ENCODE assay signal across 1 cellular context in the genomic region with DNA sequence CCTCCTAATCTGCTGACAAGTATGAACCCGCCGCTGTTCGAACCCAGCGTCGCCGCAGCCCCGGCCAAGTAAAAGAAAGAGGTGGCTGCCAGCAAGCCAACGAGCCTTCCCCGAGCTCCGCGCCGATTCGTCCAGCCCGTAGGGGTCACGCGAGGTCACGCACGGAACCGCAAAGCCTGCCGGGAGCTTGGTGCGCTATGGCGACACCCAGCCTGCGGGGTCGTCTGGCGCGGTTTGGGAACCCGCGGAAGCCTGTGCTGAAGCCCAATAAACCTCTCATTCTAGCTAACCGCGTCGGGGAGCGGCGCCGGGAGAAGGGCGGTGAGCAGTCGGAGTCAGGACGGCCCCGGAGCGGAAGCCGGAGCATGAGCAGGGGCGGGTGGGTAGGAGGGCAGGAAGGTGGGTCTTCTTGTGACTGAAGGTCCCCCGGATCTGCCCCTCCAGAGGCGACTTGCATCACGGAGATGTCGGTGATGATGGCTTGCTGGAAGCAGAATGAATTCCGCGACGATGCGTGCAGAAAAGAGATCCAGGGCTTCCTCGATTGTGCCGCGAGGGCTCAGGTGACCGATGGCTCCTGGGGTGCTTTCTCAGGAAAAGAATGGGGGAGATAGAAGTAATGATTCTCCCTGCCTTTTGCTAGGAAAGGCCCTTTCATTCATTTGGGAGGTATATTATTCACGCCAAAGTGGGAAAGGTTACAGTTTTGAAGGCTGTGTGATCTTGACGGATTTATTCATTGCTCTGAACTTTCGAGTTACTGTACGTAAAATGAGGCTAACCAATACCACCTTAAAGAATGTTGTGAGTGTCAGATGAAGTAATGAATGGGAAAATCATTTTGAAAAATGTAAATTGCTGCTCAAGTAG.
TF ChIP-seq lines count a peak whose summit lies in the region.

A gene (plus strand): TSS at position 170 of the 870 bp plus-strand sequence. CDS start 28 bp downstream, at position 198.

TF ChIP-seq in K562, 482 proteins besides CTCF, POLR2A, EP300 and RAD21 (continued from another document and continues in another):
- TF ChIP-seq, protein P1, sequence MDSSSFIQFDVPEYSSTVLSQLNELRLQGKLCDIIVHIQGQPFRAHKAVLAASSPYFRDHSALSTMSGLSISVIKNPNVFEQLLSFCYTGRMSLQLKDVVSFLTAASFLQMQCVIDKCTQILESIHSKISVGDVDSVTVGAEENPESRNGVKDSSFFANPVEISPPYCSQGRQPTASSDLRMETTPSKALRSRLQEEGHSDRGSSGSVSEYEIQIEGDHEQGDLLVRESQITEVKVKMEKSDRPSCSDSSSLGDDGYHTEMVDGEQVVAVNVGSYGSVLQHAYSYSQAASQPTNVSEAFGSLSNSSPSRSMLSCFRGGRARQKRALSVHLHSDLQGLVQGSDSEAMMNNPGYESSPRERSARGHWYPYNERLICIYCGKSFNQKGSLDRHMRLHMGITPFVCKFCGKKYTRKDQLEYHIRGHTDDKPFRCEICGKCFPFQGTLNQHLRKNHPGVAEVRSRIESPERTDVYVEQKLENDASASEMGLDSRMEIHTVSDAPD (CRISPR knock-in tag; IDR thresholded peaks at IDR 0.05): no peak
- TF ChIP-seq GABPA (tag; conservative IDR thresholded peaks at IDR 0.05; ENCODE audit: low read depth) (0 out of 2 replicates have a peak, but pooled peaks have one; percentile 54), MTF1 (CRISPR knock-in tag; IDR thresholded peaks at IDR 0.05; ENCODE audit: borderline replicate concordance) (no peak), CHD1 (IDR thresholded peaks at IDR 0.05; ENCODE audit: low read length) (no peak), ZNF644 (tag; IDR thresholded peaks at IDR 0.05; ENCODE audit: low read depth) (no peak), EWSR1 (IDR thresholded peaks at IDR 0.05; ENCODE audit: borderline replicate concordance, low read depth, partially characterized antibody) (no peak), TCF7 (IDR thresholded peaks at IDR 0.05; ENCODE audit: borderline replicate concordance) (0 out of 2 replicates have a peak, but pooled peaks have one; percentile 60), NFE2L1 (tag; IDR thresholded peaks at IDR 0.05; ENCODE audit: borderline replicate concordance, low read depth) (no peak), SRSF3 (IDR thresholded peaks at IDR 0.05; ENCODE audit: insufficient read depth, low read length) (no peak), ARHGAP35 (IDR thresholded peaks at IDR 0.05; ENCODE audit: partially characterized antibody) (no peak), ETV6 (IDR thresholded peaks at IDR 0.05; ENCODE audit: borderline replicate concordance in 1 of 2, low read depth in 2 of 2, low read length in 1 of 2) (no peak; a peak in 1 of 4 replicates), ETV6 (CRISPR knock-in tag; IDR thresholded peaks at IDR 0.05; ENCODE audit: borderline replicate concordance) (no peak; the same call in 1 of the 2 replicates), RBM34 (IDR thresholded peaks at IDR 0.05; ENCODE audit: borderline replicate concordance, insufficient read depth, low read length) (no peak), ZNF444 (CRISPR knock-in tag; IDR thresholded peaks at IDR 0.05) (no peak), CBX1 (IDR thresholded peaks at IDR 0.05; ENCODE audit: low read depth) (peak; percentile 86; the same call in 1 of the 2 replicates), NR4A1 (CRISPR knock-in tag; IDR thresholded peaks at IDR 0.05) (no peak; the same call in 1 of the 2 replicates), NR4A1 (tag; IDR thresholded peaks at IDR 0.05) (no peak), CSDE1 (IDR thresholded peaks at IDR 0.05) (no peak; a peak in 1 of 4 replicates), ZC3H11A (IDR thresholded peaks at IDR 0.05; ENCODE audit: low read depth, low read length) (no peak), ZNF79 (CRISPR knock-in tag; IDR thresholded peaks at IDR 0.05; ENCODE audit: low read depth) (no peak), NEUROD1 (IDR thresholded peaks at IDR 0.05; ENCODE audit: borderline replicate concordance, low read depth, low read length, partially characterized antibody) (peak; percentile 21)
- TF ChIP-seq, protein P2, sequence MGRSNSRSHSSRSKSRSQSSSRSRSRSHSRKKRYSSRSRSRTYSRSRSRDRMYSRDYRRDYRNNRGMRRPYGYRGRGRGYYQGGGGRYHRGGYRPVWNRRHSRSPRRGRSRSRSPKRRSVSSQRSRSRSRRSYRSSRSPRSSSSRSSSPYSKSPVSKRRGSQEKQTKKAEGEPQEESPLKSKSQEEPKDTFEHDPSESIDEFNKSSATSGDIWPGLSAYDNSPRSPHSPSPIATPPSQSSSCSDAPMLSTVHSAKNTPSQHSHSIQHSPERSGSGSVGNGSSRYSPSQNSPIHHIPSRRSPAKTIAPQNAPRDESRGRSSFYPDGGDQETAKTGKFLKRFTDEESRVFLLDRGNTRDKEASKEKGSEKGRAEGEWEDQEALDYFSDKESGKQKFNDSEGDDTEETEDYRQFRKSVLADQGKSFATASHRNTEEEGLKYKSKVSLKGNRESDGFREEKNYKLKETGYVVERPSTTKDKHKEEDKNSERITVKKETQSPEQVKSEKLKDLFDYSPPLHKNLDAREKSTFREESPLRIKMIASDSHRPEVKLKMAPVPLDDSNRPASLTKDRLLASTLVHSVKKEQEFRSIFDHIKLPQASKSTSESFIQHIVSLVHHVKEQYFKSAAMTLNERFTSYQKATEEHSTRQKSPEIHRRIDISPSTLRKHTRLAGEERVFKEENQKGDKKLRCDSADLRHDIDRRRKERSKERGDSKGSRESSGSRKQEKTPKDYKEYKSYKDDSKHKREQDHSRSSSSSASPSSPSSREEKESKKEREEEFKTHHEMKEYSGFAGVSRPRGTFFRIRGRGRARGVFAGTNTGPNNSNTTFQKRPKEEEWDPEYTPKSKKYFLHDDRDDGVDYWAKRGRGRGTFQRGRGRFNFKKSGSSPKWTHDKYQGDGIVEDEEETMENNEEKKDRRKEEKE (IDR thresholded peaks at IDR 0.05; ENCODE audit: borderline replicate concordance in 1 of 2, control insufficient read depth in 1 of 2, low read depth in 2 of 2, low read length in 1 of 2): 0 out of 4 replicates have a peak, but pooled peaks of 1 of the 2 experiments have one; percentile 50
- TF ChIP-seq, protein P3, sequence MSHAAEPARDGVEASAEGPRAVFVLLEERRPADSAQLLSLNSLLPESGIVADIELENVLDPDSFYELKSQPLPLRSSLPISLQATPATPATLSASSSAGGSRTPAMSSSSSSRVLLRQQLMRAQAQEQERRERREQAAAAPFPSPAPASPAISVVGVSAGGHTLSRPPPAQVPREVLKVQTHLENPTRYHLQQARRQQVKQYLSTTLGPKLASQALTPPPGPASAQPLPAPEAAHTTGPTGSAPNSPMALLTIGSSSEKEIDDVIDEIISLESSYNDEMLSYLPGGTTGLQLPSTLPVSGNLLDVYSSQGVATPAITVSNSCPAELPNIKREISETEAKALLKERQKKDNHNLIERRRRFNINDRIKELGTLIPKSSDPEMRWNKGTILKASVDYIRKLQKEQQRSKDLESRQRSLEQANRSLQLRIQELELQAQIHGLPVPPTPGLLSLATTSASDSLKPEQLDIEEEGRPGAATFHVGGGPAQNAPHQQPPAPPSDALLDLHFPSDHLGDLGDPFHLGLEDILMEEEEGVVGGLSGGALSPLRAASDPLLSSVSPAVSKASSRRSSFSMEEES (CRISPR knock-in tag; IDR thresholded peaks at IDR 0.05): no peak
- TF ChIP-seq, protein P4, sequence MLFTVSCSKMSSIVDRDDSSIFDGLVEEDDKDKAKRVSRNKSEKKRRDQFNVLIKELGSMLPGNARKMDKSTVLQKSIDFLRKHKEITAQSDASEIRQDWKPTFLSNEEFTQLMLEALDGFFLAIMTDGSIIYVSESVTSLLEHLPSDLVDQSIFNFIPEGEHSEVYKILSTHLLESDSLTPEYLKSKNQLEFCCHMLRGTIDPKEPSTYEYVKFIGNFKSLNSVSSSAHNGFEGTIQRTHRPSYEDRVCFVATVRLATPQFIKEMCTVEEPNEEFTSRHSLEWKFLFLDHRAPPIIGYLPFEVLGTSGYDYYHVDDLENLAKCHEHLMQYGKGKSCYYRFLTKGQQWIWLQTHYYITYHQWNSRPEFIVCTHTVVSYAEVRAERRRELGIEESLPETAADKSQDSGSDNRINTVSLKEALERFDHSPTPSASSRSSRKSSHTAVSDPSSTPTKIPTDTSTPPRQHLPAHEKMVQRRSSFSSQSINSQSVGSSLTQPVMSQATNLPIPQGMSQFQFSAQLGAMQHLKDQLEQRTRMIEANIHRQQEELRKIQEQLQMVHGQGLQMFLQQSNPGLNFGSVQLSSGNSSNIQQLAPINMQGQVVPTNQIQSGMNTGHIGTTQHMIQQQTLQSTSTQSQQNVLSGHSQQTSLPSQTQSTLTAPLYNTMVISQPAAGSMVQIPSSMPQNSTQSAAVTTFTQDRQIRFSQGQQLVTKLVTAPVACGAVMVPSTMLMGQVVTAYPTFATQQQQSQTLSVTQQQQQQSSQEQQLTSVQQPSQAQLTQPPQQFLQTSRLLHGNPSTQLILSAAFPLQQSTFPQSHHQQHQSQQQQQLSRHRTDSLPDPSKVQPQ (CRISPR knock-in tag; IDR thresholded peaks at IDR 0.05; ENCODE audit: borderline replicate concordance): no peak
- TF ChIP-seq, protein P5, sequence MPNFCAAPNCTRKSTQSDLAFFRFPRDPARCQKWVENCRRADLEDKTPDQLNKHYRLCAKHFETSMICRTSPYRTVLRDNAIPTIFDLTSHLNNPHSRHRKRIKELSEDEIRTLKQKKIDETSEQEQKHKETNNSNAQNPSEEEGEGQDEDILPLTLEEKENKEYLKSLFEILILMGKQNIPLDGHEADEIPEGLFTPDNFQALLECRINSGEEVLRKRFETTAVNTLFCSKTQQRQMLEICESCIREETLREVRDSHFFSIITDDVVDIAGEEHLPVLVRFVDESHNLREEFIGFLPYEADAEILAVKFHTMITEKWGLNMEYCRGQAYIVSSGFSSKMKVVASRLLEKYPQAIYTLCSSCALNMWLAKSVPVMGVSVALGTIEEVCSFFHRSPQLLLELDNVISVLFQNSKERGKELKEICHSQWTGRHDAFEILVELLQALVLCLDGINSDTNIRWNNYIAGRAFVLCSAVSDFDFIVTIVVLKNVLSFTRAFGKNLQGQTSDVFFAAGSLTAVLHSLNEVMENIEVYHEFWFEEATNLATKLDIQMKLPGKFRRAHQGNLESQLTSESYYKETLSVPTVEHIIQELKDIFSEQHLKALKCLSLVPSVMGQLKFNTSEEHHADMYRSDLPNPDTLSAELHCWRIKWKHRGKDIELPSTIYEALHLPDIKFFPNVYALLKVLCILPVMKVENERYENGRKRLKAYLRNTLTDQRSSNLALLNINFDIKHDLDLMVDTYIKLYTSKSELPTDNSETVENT (CRISPR knock-in tag; IDR thresholded peaks at IDR 0.05): peak; percentile 78; the same call in 1 of the 2 replicates
- TF ChIP-seq, protein P6, sequence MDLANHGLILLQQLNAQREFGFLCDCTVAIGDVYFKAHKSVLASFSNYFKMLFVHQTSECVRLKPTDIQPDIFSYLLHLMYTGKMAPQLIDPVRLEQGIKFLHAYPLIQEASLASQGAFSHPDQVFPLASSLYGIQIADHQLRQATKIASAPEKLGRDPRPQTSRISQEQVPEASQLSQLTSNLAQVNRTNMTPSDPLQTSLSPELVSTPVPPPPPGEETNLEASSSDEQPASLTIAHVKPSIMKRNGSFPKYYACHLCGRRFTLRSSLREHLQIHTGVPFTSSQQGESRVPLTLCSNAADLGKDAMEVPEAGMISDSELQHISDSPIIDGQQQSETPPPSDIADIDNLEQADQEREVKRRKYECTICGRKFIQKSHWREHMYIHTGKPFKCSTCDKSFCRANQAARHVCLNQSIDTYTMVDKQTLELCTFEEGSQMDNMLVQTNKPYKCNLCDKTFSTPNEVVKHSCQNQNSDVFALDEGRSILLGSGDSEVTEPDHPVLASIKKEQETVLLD (IDR thresholded peaks at IDR 0.05): peak; percentile 82; the same call in 1 of the 2 replicates
- TF ChIP-seq, protein P7, sequence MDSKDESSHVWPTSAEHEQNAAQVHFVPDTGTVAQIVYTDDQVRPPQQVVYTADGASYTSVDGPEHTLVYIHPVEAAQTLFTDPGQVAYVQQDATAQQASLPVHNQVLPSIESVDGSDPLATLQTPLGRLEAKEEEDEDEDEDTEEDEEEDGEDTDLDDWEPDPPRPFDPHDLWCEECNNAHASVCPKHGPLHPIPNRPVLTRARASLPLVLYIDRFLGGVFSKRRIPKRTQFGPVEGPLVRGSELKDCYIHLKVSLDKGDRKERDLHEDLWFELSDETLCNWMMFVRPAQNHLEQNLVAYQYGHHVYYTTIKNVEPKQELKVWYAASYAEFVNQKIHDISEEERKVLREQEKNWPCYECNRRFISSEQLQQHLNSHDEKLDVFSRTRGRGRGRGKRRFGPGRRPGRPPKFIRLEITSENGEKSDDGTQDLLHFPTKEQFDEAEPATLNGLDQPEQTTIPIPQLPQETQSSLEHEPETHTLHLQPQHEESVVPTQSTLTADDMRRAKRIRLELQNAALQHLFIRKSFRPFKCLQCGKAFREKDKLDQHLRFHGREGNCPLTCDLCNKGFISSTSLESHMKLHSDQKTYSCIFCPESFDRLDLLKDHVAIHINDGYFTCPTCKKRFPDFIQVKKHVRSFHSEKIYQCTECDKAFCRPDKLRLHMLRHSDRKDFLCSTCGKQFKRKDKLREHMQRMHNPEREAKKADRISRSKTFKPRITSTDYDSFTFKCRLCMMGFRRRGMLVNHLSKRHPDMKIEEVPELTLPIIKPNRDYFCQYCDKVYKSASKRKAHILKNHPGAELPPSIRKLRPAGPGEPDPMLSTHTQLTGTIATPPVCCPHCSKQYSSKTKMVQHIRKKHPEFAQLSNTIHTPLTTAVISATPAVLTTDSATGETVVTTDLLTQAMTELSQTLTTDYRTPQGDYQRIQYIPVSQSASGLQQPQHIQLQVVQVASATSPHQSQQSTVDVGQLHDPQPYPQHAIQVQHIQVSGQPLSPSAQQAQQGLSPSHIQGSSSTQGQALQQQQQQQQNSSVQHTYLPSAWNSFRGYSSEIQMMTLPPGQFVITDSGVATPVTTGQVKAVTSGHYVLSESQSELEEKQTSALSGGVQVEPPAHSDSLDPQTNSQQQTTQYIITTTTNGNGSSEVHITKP (IDR thresholded peaks at IDR 0.05; ENCODE audit: partially characterized antibody): peak; percentile 92
- TF ChIP-seq, protein P8, sequence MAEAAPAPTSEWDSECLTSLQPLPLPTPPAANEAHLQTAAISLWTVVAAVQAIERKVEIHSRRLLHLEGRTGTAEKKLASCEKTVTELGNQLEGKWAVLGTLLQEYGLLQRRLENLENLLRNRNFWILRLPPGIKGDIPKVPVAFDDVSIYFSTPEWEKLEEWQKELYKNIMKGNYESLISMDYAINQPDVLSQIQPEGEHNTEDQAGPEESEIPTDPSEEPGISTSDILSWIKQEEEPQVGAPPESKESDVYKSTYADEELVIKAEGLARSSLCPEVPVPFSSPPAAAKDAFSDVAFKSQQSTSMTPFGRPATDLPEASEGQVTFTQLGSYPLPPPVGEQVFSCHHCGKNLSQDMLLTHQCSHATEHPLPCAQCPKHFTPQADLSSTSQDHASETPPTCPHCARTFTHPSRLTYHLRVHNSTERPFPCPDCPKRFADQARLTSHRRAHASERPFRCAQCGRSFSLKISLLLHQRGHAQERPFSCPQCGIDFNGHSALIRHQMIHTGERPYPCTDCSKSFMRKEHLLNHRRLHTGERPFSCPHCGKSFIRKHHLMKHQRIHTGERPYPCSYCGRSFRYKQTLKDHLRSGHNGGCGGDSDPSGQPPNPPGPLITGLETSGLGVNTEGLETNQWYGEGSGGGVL (CRISPR knock-in tag; IDR thresholded peaks at IDR 0.05): no peak
- TF ChIP-seq, protein P9, sequence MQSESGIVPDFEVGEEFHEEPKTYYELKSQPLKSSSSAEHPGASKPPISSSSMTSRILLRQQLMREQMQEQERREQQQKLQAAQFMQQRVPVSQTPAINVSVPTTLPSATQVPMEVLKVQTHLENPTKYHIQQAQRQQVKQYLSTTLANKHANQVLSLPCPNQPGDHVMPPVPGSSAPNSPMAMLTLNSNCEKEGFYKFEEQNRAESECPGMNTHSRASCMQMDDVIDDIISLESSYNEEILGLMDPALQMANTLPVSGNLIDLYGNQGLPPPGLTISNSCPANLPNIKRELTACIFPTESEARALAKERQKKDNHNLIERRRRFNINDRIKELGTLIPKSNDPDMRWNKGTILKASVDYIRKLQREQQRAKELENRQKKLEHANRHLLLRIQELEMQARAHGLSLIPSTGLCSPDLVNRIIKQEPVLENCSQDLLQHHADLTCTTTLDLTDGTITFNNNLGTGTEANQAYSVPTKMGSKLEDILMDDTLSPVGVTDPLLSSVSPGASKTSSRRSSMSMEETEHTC (IDR thresholded peaks at IDR 0.05): peak; percentile 58
